2 cellular contexts compared by ENCODE assay signal in the genomic region with DNA sequence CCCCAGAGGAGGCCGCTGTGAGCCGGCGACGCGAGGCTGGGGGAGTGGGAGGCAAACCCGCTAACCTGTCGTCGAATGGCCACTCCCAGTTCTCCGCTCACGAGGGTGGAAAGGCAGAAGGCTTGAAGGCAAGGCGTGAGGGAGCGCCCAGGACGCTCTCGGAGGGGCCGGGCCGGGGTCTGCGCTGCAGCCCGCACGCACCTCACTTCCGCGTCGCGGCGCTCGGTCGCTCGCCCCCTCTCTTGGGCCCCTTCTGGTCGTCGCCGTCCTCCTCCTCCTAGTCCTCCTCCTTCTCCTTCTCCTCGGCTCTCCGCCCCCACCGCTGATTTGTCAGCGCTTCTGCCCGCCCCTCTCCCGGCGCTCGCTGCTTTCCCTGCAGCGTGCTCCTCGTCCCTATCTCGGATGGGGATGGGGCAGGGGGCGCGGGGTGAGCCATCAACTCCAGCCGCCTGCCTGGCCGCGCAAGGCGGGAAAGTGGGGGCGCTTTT.
TF ChIP-seq lines count a peak whose summit lies in the region.

A gene (minus strand): TSS at position 265 of the 488 bp plus-strand sequence. CDS start 1,494 bp downstream, outside the sequence.

TF ChIP-seq in IMR-90, 13 proteins besides CTCF, POLR2A, EP300 and RAD21:
- TF ChIP-seq FOS (IDR thresholded peaks at IDR 0.05; ENCODE audit: low read depth, low read length) (no peak), MXI1 (IDR thresholded peaks at IDR 0.05; ENCODE audit: borderline replicate concordance, low read depth, low read length) (no peak), RCOR1 (IDR thresholded peaks at IDR 0.05; ENCODE audit: insufficient replicate concordance, low read length) (no peak), BHLHE40 (IDR thresholded peaks at IDR 0.05; ENCODE audit: low read depth, low read length) (no peak), MAFK (IDR thresholded peaks at IDR 0.05; ENCODE audit: low read depth, low read length) (no peak), NFE2L2 (IDR thresholded peaks at IDR 0.05; ENCODE audit: low read depth, low read length) (no peak), CEBPB (IDR thresholded peaks at IDR 0.05; ENCODE audit: low read depth, low read length) (no peak), CHD1 (IDR thresholded peaks at IDR 0.05; ENCODE audit: low read depth, low read length) (no peak), MAZ (IDR thresholded peaks at IDR 0.05; ENCODE audit: borderline replicate concordance, low read depth, low read length) (no peak), SMC3 (IDR thresholded peaks at IDR 0.05; ENCODE audit: low read depth, low read length) (no peak), RFX5 (IDR thresholded peaks at IDR 0.05; ENCODE audit: low read depth, low read length) (no peak)
- TF ChIP-seq, protein P1, sequence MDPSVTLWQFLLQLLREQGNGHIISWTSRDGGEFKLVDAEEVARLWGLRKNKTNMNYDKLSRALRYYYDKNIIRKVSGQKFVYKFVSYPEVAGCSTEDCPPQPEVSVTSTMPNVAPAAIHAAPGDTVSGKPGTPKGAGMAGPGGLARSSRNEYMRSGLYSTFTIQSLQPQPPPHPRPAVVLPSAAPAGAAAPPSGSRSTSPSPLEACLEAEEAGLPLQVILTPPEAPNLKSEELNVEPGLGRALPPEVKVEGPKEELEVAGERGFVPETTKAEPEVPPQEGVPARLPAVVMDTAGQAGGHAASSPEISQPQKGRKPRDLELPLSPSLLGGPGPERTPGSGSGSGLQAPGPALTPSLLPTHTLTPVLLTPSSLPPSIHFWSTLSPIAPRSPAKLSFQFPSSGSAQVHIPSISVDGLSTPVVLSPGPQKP (IDR thresholded peaks at IDR 0.05; ENCODE audit: borderline replicate concordance, low read depth, low read length), result no peak
- TF ChIP-seq, protein P2, sequence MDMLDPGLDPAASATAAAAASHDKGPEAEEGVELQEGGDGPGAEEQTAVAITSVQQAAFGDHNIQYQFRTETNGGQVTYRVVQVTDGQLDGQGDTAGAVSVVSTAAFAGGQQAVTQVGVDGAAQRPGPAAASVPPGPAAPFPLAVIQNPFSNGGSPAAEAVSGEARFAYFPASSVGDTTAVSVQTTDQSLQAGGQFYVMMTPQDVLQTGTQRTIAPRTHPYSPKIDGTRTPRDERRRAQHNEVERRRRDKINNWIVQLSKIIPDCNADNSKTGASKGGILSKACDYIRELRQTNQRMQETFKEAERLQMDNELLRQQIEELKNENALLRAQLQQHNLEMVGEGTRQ (IDR thresholded peaks at IDR 0.05; ENCODE audit: low read depth, low read length), result no peak

TF ChIP-seq in SK-N-SH, 30 proteins besides CTCF, POLR2A, EP300 and RAD21:
- TF ChIP-seq EZH2phosphoT487 (IDR thresholded peaks at IDR 0.05; ENCODE audit: borderline replicate concordance, low read depth) (no peak), GABPA (IDR thresholded peaks at IDR 0.05; ENCODE audit: low read depth) (no peak), FOSL2 (IDR thresholded peaks at IDR 0.05; ENCODE audit: borderline replicate concordance, low read depth) (no peak), RFX5 (IDR thresholded peaks at IDR 0.05; ENCODE audit: low read length) (no peak), NFIC (IDR thresholded peaks at IDR 0.05; ENCODE audit: borderline replicate concordance) (no peak), ELF1 (IDR thresholded peaks at IDR 0.05) (peak; percentile 45), FOXJ3 (CRISPR knock-in tag; IDR thresholded peaks at IDR 0.05) (no peak), CHD2 (IDR thresholded peaks at IDR 0.05; ENCODE audit: low read length, partially characterized antibody) (peak; percentile 32), MXI1 (IDR thresholded peaks at IDR 0.05; ENCODE audit: low read depth, low read length) (peak; percentile 69), SMC3 (IDR thresholded peaks at IDR 0.05; ENCODE audit: low read depth, low read length) (no peak), TAF1 (IDR thresholded peaks at IDR 0.05; ENCODE audit: borderline replicate concordance, low read depth, low read length) (no peak), SIN3A (IDR thresholded peaks at IDR 0.05; ENCODE audit: borderline replicate concordance, low read depth, low read length) (no peak)
- TF ChIP-seq, protein P3, sequence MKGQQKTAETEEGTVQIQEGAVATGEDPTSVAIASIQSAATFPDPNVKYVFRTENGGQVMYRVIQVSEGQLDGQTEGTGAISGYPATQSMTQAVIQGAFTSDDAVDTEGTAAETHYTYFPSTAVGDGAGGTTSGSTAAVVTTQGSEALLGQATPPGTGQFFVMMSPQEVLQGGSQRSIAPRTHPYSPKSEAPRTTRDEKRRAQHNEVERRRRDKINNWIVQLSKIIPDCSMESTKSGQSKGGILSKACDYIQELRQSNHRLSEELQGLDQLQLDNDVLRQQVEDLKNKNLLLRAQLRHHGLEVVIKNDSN (IDR thresholded peaks at IDR 0.05; ENCODE audit: borderline replicate concordance, low read depth), result no peak
- TF ChIP-seq, protein P4, sequence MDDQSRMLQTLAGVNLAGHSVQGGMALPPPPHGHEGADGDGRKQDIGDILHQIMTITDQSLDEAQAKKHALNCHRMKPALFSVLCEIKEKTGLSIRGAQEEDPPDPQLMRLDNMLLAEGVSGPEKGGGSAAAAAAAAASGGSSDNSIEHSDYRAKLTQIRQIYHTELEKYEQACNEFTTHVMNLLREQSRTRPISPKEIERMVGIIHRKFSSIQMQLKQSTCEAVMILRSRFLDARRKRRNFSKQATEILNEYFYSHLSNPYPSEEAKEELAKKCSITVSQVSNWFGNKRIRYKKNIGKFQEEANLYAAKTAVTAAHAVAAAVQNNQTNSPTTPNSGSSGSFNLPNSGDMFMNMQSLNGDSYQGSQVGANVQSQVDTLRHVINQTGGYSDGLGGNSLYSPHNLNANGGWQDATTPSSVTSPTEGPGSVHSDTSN (IDR thresholded peaks at IDR 0.05), result no peak
- TF ChIP-seq, protein P2 (IDR thresholded peaks at IDR 0.05; ENCODE audit: borderline replicate concordance, low read depth, low read length), result no peak
- TF ChIP-seq, protein P5, sequence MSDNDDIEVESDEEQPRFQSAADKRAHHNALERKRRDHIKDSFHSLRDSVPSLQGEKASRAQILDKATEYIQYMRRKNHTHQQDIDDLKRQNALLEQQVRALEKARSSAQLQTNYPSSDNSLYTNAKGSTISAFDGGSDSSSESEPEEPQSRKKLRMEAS (IDR thresholded peaks at IDR 0.05; ENCODE audit: low read depth), result peak; percentile 86
- TF ChIP-seq, protein P6, sequence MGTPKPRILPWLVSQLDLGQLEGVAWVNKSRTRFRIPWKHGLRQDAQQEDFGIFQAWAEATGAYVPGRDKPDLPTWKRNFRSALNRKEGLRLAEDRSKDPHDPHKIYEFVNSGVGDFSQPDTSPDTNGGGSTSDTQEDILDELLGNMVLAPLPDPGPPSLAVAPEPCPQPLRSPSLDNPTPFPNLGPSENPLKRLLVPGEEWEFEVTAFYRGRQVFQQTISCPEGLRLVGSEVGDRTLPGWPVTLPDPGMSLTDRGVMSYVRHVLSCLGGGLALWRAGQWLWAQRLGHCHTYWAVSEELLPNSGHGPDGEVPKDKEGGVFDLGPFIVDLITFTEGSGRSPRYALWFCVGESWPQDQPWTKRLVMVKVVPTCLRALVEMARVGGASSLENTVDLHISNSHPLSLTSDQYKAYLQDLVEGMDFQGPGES (IDR thresholded peaks at IDR 0.05; ENCODE audit: low read depth, low read length), result no peak
TF ChIP-seq in SK-N-SH: peak in this region for 4.
